ENCODE assay signal across 9 cellular contexts in genomic region chr12:127355061-127355820, GRCh38.
DNase-seq lines count a peak whose midpoint lies in the region; ATAC-seq and TF ChIP-seq lines count a peak whose summit lies in the region.
"Had no signal": no experiment of that assay in that cellular context is flagged by ENCODE, and none has a peak within 500 bp of the region (broad histone marks: within the 10 kb centered on the region; RNA-seq: fewer than 3 reads in every experiment).

No MANE protein-coding gene starts in this region.

- TF ChIP-seq POLR2A in adrenal gland (IDR thresholded peaks at IDR 0.05): no peak
- TF ChIP-seq POLR2A in lower leg skin (IDR thresholded peaks at IDR 0.05): no peak

- no peak overlapping the region for H3K4me3 ChIP-seq in adrenal gland
- no peak overlapping the region for H3K4me3 ChIP-seq in kidney epithelial cell (ENCODE audit: low read depth, low read length)
- H3K4me3 ChIP-seq in lower leg skin (ENCODE audit: low read depth, poor library complexity, severe bottlenecking): no peak overlapping the region

- H3K9me3 Mint-ChIP-seq in HFFc6: no peaks in the 10 kb centered on the region

- H3K9me3 ChIP-seq in adrenal gland (replicated peaks in 1 of 3): no peaks in the 10 kb centered on the region

- no peak for ATAC-seq in GM21825 (IDR thresholded peaks at IDR 0.05; ENCODE audit: unreplicated experiment)
- no peak for ATAC-seq in HG03565 (IDR thresholded peaks at IDR 0.05; ENCODE audit: unreplicated experiment)

- no peaks in the 10 kb centered on the region; the same call in 1 of the 2 replicates for H3K27me3 Mint-ChIP-seq in HFFc6 (ENCODE audit: insufficient read depth)

- no peaks in the 10 kb centered on the region for H3K4me1 ChIP-seq in adrenal gland (replicated peaks in 1 of 2)

- 48 to 63% (median 53%) methylated on average over 9 to 10 of the region's 10 CpGs for WGBS in adrenal gland, 4 donors
- 55 to 58% methylated on average over 9 of the region's 10 CpGs for WGBS in lower leg skin, 2 donors

- H3K27me3 ChIP-seq in adrenal gland (no peaks in the 10 kb centered on the region), kidney epithelial cell (ENCODE audit: control insufficient read depth, insufficient read depth, low read length) (no peaks in the 10 kb centered on the region)

- intact Hi-C loops in adrenal gland (cut with DNase I): no loop called here
- intact Hi-C loops in lower leg skin (cut with DNase I; ENCODE audit: low total_unique reads): no loop called here

- H3K4me3 Mint-ChIP-seq in HFFc6: no peak overlapping the region

- H3K36me3 Mint-ChIP-seq in HFFc6 (ENCODE audit: low read depth): no peaks in the 10 kb centered on the region

- peak; percentile 79 for TF ChIP-seq CTCF in HFFc6 (IDR thresholded peaks at IDR 0.05)
- TF ChIP-seq CTCF in adrenal gland (IDR thresholded peaks at IDR 0.05): peak; percentile 5 to 29 (median 14)
- TF ChIP-seq CTCF in kidney epithelial cell (IDR thresholded peaks at IDR 0.05; ENCODE audit: insufficient read depth, low read length, poor library complexity, severe bottlenecking): peak; percentile 54
- no peak for TF ChIP-seq CTCF in lower leg skin (IDR thresholded peaks at IDR 0.05)

- no peak overlapping the region for H3K27ac Mint-ChIP-seq in HFFc6

- H3K36me3 ChIP-seq in adrenal gland (replicated peaks in 1 of 2): no peaks in the 10 kb centered on the region
- no peaks in the 10 kb centered on the region for H3K36me3 ChIP-seq in kidney epithelial cell (ENCODE audit: control insufficient read depth, insufficient read depth, low read length)

- DNase-seq in CMK (ENCODE audit: low read depth): peak; percentile 9
- peak; percentile 24 for DNase-seq in HFFc6
- peak in 3 of 7 donors; percentile 6 to 17 (median 15) for DNase-seq in adrenal gland
- DNase-seq in kidney epithelial cell (ENCODE audit: low read depth): no peak
- DNase-seq in lower leg skin (ENCODE audit: low spot score in 2 of 2): no peak
- DNase-seq in GM19240 (ENCODE audit: insufficient read length, low spot score): no peak

- no peak overlapping the region for H3K27ac ChIP-seq in adrenal gland
- H3K27ac ChIP-seq: epithelial cell of prostate had no signal

- peaks cover 15% of the 10 kb centered on the region for H3K4me1 Mint-ChIP-seq in HFFc6 (ENCODE audit: low read depth)

Comparison
In these comparisons a context has a peak if more than half of its experiments do, and no peak if none do; other contexts are left out.
1. DNase-seq: peak in CMK (single experiment) and HFFc6 (single experiment); none in kidney epithelial cell (single experiment), lower leg skin (0 of 2) and GM19240 (single experiment).
2. CTCF ChIP-seq: peak in HFFc6 (single experiment), adrenal gland (6 of 6) and kidney epithelial cell (single experiment); none in lower leg skin (0 of 3).